In the genomic region with DNA sequence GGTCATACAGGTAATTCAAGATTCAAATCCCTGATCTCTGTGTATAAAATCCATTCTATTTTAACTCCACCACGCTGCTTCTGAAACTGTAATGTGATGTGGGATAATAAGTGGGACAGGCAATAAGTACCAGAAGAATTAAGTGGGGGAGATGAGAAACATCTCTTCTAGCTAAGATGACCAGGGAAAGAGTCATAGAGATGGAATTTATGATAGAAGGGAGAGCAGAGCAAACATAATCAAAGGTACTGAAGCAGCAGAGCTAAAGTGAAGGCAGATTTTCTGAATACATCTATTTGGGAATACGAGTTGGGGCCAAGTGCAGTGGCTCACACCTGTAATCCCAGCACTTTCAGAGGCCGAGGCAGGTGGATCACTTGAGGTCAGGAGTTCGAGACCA, we compare ENCODE assay signal across 28 cellular contexts.
"Had no signal": no experiment of that assay in that cellular context is flagged by ENCODE, and none has a peak within 500 bp of the region (broad histone marks: within the 10 kb centered on the region; RNA-seq: fewer than 3 reads in every experiment).

No MANE protein-coding gene starts in this region.

- H3K27ac Mint-ChIP-seq: activated CD8-positive, alpha-beta T cell treated with anti-CD3 and anti-CD28 coated beads for 36 hours; activated naive CD4-positive, alpha-beta T cell treated with anti-CD3 and anti-CD28 coated beads, Interleukin-2, amount 10 ng/mL, durations not matched to agents 7 days and 5 days; activated naive CD8-positive, alpha-beta T cell treated with anti-CD3 and anti-CD28 coated beads for 36 hours; activated T-cell treated with anti-CD3 and anti-CD28 coated beads, Interleukin-2, amount 50 U/mL, for 72 hours; activated T-helper 2 cell treated with anti-CD3 and anti-CD28 coated beads, Interferon-gamma antibody, Interleukin-2, Interleukin-4, amounts not matched to agents 10 μg/mL and 5 μg/mL and 100 μg/mL, durations not matched to agents 14 hours and 24 hours and 36 hours; T-helper 2 cell treated with Interferon-gamma antibody and Interleukin-4, amounts not matched to agents 5 μg/mL and 100 μg/mL, for 36 hours had no signal

- H3K9me3 Mint-ChIP-seq: activated CD8-positive, alpha-beta T cell treated with anti-CD3 and anti-CD28 coated beads for 36 hours; activated naive CD4-positive, alpha-beta T cell treated with anti-CD3 and anti-CD28 coated beads, Interleukin-2, amount 10 ng/mL, durations not matched to agents 7 days and 5 days; activated naive CD8-positive, alpha-beta T cell treated with anti-CD3 and anti-CD28 coated beads for 36 hours; activated T-cell treated with anti-CD3 and anti-CD28 coated beads, Interleukin-2, amount 50 U/mL, for 72 hours; activated T-helper 2 cell treated with anti-CD3 and anti-CD28 coated beads, Interferon-gamma antibody, Interleukin-2, Interleukin-4, amounts not matched to agents 10 μg/mL and 5 μg/mL and 100 μg/mL, durations not matched to agents 14 hours and 24 hours and 36 hours; T-helper 2 cell treated with Interferon-gamma antibody and Interleukin-4, amounts not matched to agents 5 μg/mL and 100 μg/mL, for 36 hours had no signal

- ATAC-seq: activated CD4-positive, CD25-positive, alpha-beta regulatory T cell treated with anti-CD3 and anti-CD28 coated beads, Interleukin-2, amount 50 U/mL, for 24 hours; activated CD8-positive, alpha-beta T cell treated with anti-CD3 and anti-CD28 coated beads for 36 hours; activated T-cell treated with anti-CD3 and anti-CD28 coated beads, Interleukin-2, amount 50 U/mL, for 72 hours; Panc1; Right ventricle myocardium inferior had no signal

- DNase-seq: activated CD4-positive, alpha-beta T cell treated with anti-CD3 and anti-CD28 coated beads for 4 hours; activated CD8-positive, alpha-beta memory T cell treated with anti-CD3 and anti-CD28 coated beads, Interleukin-2, amount 50 U/mL, for 4 hours; activated CD8-positive, alpha-beta T cell treated with anti-CD3 and anti-CD28 coated beads for 36 hours; activated gamma-delta T cell treated with Interleukin-2 at 50 U/mL for 16 hours; activated naive CD4-positive, alpha-beta T cell treated with anti-CD3 and anti-CD28 coated beads, Interleukin-2, amount 10 ng/mL, durations not matched to agents 7 days and 5 days; activated naive CD8-positive, alpha-beta T cell treated with anti-CD3 and anti-CD28 coated beads for 36 hours; activated T-cell treated with anti-CD3 and anti-CD28 coated beads, Interleukin-2, amount 50 U/mL, for 72 hours; cerebellar nuclear complex; Kasumi-1; MG63; MV-4-11; NCI-H1092 treated with DMSO at 0.1 percent for 48 hours; NCI-H1417 treated with DMSO at 0.1 percent for 48 hours; NCI-H1694; NCI-H2029; NCI-H2107; NCI-H2171 treated with DMSO at 0.1 percent for 48 hours; NCI-H226; NCI-H526 treated with DMSO at 0.1 percent for 48 hours; NCI-H82; RPMI8226; SW 1271 had no signal

- H3K27me3 Mint-ChIP-seq: activated CD8-positive, alpha-beta T cell treated with anti-CD3 and anti-CD28 coated beads for 36 hours; activated naive CD4-positive, alpha-beta T cell treated with anti-CD3 and anti-CD28 coated beads, Interleukin-2, amount 10 ng/mL, durations not matched to agents 7 days and 5 days; activated naive CD8-positive, alpha-beta T cell treated with anti-CD3 and anti-CD28 coated beads for 36 hours had no signal

- H3K27ac ChIP-seq: SK-N-MC had no signal

- H3K4me3 Mint-ChIP-seq: activated CD8-positive, alpha-beta T cell treated with anti-CD3 and anti-CD28 coated beads for 36 hours; activated naive CD4-positive, alpha-beta T cell treated with anti-CD3 and anti-CD28 coated beads, Interleukin-2, amount 10 ng/mL, durations not matched to agents 7 days and 5 days; activated naive CD8-positive, alpha-beta T cell treated with anti-CD3 and anti-CD28 coated beads for 36 hours; activated T-cell treated with anti-CD3 and anti-CD28 coated beads, Interleukin-2, amount 50 U/mL, for 72 hours; T-helper 2 cell treated with Interferon-gamma antibody and Interleukin-4, amounts not matched to agents 5 μg/mL and 100 μg/mL, for 36 hours had no signal

- H3K4me3 ChIP-seq: MG63, SK-N-MC had no signal

- H3K9me3 ChIP-seq: MG63 had no signal

- H3K27me3 ChIP-seq: MG63 had no signal
